In genomic region chr9:38322937-38323336, GRCh38 we compare ENCODE assay signal across 32 cellular contexts.
"Had no signal": no experiment of that assay in that cellular context is flagged by ENCODE, and none has a peak within 500 bp of the region (broad histone marks: within the 10 kb centered on the region; RNA-seq: fewer than 3 reads in every experiment).

No MANE protein-coding gene starts in this region.

- ATAC-seq: activated naive CD4-positive, alpha-beta T cell treated with anti-CD3 and anti-CD28 coated beads, Interleukin-2, amount 50 U/mL, for 72 hours; activated naive CD8-positive, alpha-beta T cell treated with anti-CD3 and anti-CD28 coated beads, Interleukin-2, amount 50 U/mL, for 24 hours; activated T-cell treated with anti-CD3 and anti-CD28 coated beads, Interleukin-2, amount 50 U/mL, for 4 hours; activated T-cell treated with anti-CD3 and anti-CD28 coated beads, Interleukin-2, amount 50 U/mL, for 72 hours; activated T-helper 17 cell treated with anti-CD3 and anti-CD28 coated beads, Interleukin-2, amount 50 U/mL, for 72 hours; body of pancreas had no signal

- H3K9me3 ChIP-seq: adrenal gland, ascending aorta, body of pancreas, breast epithelium had no signal

- H3K4me3 ChIP-seq: adrenal gland, ascending aorta, body of pancreas, breast epithelium, cardiac muscle cell had no signal

- DNase-seq: activated effector memory CD4-positive, alpha-beta T cell treated with anti-CD3 and anti-CD28 coated beads, Interleukin-2, amount 50 U/mL, for 16 hours; activated effector memory CD4-positive, alpha-beta T cell treated with Interleukin-2 at 50 U/mL for 16 hours; activated gamma-delta T cell; activated gamma-delta T cell treated with Interleukin-2 at 50 U/mL for 16 hours; activated naive CD4-positive, alpha-beta T cell; activated naive CD4-positive, alpha-beta T cell treated with anti-CD3 and anti-CD28 coated beads for 36 hours; activated naive CD4-positive, alpha-beta T cell treated with anti-CD3 and anti-CD28 coated beads, Interleukin-2, amount 10 ng/mL, durations not matched to agents 7 days and 5 days; activated naive CD4-positive, alpha-beta T cell treated with anti-CD3 and anti-CD28 coated beads, Interleukin-2, amount 50 U/mL, for 16 hours; activated naive CD4-positive, alpha-beta T cell treated with Interleukin-2 at 50 U/mL for 16 hours; activated naive CD8-positive, alpha-beta T cell treated with anti-CD3 and anti-CD28 coated beads for 36 hours; activated naive CD8-positive, alpha-beta T cell treated with anti-CD3 and anti-CD28 coated beads, Interleukin-2, amount 10 ng/mL, durations not matched to agents 7 days and 5 days; activated naive CD8-positive, alpha-beta T cell treated with anti-CD3 and anti-CD28 coated beads, Interleukin-2, amount 50 U/mL, for 24 hours; activated T-cell treated with anti-CD3 and anti-CD28 coated beads, Interleukin-2, amount 50 U/mL, for 4 hours; activated T-cell treated with anti-CD3 and anti-CD28 coated beads, Interleukin-2, amount 50 U/mL, for 48 hours; activated T-cell treated with anti-CD3 and anti-CD28 coated beads, Interleukin-2, amount 50 U/mL, for 72 hours; adrenal gland; amniotic stem cell; amygdala; anterior cingulate cortex; aorta; body of pancreas; brain microvascular endothelial cell; caudate nucleus; central memory CD4-positive, alpha-beta T cell; cerebellar nuclear complex had no signal

- FAIRE-seq: astrocyte, bronchial epithelial cell had no signal

- H3K36me3 ChIP-seq: adrenal gland, ascending aorta, brain microvascular endothelial cell, breast epithelium, cardiac muscle cell had no signal

- H3K27ac ChIP-seq: adrenal gland, ascending aorta, body of pancreas, brain microvascular endothelial cell, breast epithelium, cardiac muscle cell had no signal

- H3K4me1 ChIP-seq: adrenal gland, breast epithelium had no signal

- H3K27me3 ChIP-seq: adrenal gland, ascending aorta, body of pancreas, breast epithelium, cardiac muscle cell had no signal
